ENCODE assay signal across 8 cellular contexts in the genomic region with DNA sequence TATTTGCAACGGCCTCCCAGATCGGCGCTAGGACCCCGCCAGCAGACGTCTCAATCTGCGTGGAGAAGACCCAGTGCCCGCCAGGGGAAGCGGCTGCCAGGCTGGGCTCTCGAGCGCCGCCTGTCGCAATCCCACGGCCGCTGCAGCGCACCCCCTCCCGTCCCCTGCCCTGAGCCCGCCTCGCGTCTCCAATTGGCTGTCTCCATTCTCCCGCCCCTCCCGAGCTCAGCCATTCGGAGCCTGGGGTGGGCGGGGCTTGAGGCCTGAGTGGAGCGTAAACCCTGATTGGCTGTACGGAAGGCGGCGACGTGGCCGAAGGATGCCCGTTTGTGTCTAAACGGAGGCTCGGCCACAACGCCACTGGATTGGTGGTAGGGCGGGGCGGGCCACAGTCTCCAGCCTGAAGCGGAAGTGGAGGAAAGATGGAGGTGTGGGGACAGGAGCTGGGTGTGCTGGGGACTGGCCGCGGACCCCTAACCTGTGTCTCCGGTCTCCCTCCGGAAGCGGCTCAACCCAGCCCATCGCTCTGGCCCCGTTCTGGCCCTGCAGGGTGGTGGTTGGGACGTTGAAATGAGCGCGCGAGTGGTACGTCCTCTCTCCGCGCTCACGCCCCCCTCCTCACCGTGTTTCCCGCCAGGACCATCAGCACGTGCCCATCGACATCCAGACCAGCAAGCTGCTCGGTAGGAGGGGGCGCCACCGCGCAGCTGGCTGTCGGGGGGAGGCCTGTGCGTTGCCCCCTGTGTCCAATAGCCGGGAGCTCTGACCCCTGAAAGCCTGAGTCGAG. TPM values are rescaled to one million over a fixed set of nuclear protein-coding genes. Genes with fewer than 3 reads are reported as not detected.
DNase-seq lines count a peak whose midpoint lies in the region; ATAC-seq and TF ChIP-seq lines count a peak whose summit lies in the region.

Gene CDK5RAP3 (plus strand): TSS at position 389 of the 787 bp plus-strand sequence. CDS start 34 bp downstream, at position 423.

- H3K4me1 ChIP-seq in Panc1 (ENCODE audit: control insufficient read depth, insufficient read depth, low read length) (peaks cover 20% of the 10 kb centered on the region), muscle layer of duodenum (ENCODE audit: control insufficient read depth in 1 of 2, insufficient read depth in 2 of 2, low read length in 2 of 2) (peaks cover 19 to 24% of the 10 kb centered on the region in 2 donors)

- H3K27me3 ChIP-seq in Panc1 (ENCODE audit: control insufficient read depth, insufficient read depth, low read length) (no peaks in the 10 kb centered on the region), muscle layer of duodenum (ENCODE audit: low read depth, low read length) (no peaks in the 10 kb centered on the region)

- in situ Hi-C loops in Panc1 (cut with HindIII; ENCODE audit: low pct_unique_long_range_greater_than_20kb, low sequenced_read_pairs): no loop called here

- ATAC-seq in GM21717 (IDR thresholded peaks at IDR 0.05; ENCODE audit: unreplicated experiment) (peak; percentile 95), Panc1 (peak; percentile 97), esophagus mucosa (peak; percentile 97)

- TSS peak; percentile 90 for BruUV-seq in Panc1 (replicated peaks; lab: Mats Ljungman, UMichigan)

- peak within 1 kb of the TSS; percentile 84 to 90 for H3K4me3 ChIP-seq in Panc1 (ENCODE audit: low read depth in 2 of 2, low read length in 2 of 2)
- H3K4me3 ChIP-seq in muscle layer of duodenum (ENCODE audit: low read depth in 1 of 2, low read length in 2 of 2): peak within 1 kb of the TSS; percentile 88 to 98

- TF ChIP-seq CTCF in Panc1 (IDR thresholded peaks at IDR 0.05): peak; percentile 100

- DNase-seq in DMS53 treated with DMSO at 0.1 percent for 48 hours (lab: John Stamatoyannopoulos, UW; ENCODE audit: unreplicated experiment) (peak; percentile 99), KG1 (lab: John Stamatoyannopoulos, UW) (peak; percentile 92), Panc1 (ENCODE audit: low read depth, low spot score) (peak; percentile 90)
- DNase-seq in activated T-cell treated with anti-CD3 and anti-CD28 coated beads, Interleukin-2, amount 50 U/mL, for 48 hours: peak; percentile 100
- DNase-seq in stimulated activated CD8-positive, alpha-beta memory T cell treated with anti-CD3 and anti-CD28 coated beads, Interleukin-7, amount 100 ng/mL, for 48 hours (ENCODE audit: extremely low read depth in 1 of 2, low read depth in 1 of 2): peak; percentile 100

- POLR2A ChIA-PET in Panc1 (lab: Charles Lee): interaction anchor here (0.5 to 1.0 kb wide), 11 partner anchors 16 to 814 kb away, joined by 3 to 15 read pairs (median 4); no protein-coding TSS in a partner anchor

- intact Hi-C loops in Panc1 (cut with micrococcal nuclease; ENCODE audit: unreplicated experiment): loop anchor here (5.0 kb wide), 1 partner anchor 129 kb away; the partner anchor contains the start of gene SCRN2

- H3K27ac ChIP-seq in Panc1 (ENCODE audit: low read length) (peak within 1 kb of the TSS; percentile 87), muscle layer of duodenum (ENCODE audit: low read length) (peak within 1 kb of the TSS; percentile 69)

- H3K36me3 ChIP-seq in Panc1 (ENCODE audit: control insufficient read depth, insufficient read depth, low read length): no peaks in the 10 kb centered on the region; the same call in 1 of the 2 replicates
- peaks cover 17 to 23% of the 10 kb centered on the region in 2 donors for H3K36me3 ChIP-seq in muscle layer of duodenum (ENCODE audit: control insufficient read depth in 1 of 2, insufficient read depth in 2 of 2, low read length in 2 of 2)

- CTCF ChIA-PET in Panc1 (lab: Charles Lee): interaction anchor here (0.6 to 2.2 kb wide), 18 partner anchors 10 to 104 kb away, joined by 3 to 22 read pairs (median 5); partner anchors contain the start of genes NFE2L1, PNPO and PRR15L

- H3K9me3 ChIP-seq in Panc1 (ENCODE audit: control insufficient read depth, insufficient read depth, low read depth, low read length) (no peaks in the 10 kb centered on the region), muscle layer of duodenum (ENCODE audit: control insufficient read depth in 1 of 2, low read length in 2 of 2) (no peaks in the 10 kb centered on the region)

RNA-seq across cellular contexts. Expression of gene CDK5RAP3, which starts in this region (rescaled TPM):
- total RNA-seq in Panc1 (2021; ENCODE audit: unreplicated experiment) (193 TPM), esophagus mucosa (73.4 TPM)
- polyA plus RNA-seq in Panc1 (2012; ENCODE audit: insufficient read length): 137 TPM

Comparison
In these comparisons a context has a peak if more than half of its experiments do, and no peak if none do; other contexts are left out.
1. Peak in every context shown above with its lines: DNase-seq, ATAC-seq, H3K4me3 ChIP-seq and H3K27ac ChIP-seq.